Comparison of ENCODE assay signal across 8 cellular contexts in genomic region chr7:108569381-108570145, GRCh38.
A peak's percentile ranks its signal among the peaks of the same experiment; 100 is the strongest.
DNase-seq lines count a peak whose midpoint lies in the region; ATAC-seq and TF ChIP-seq lines count a peak whose summit lies in the region.

Gene DNAJB9, plus strand, starts transcription at chr7:108569874. Its CDS starts 1,853 bp downstream, at chr7:108571727.
Gene THAP5, minus strand, starts transcription at chr7:108569706. Its CDS starts 137 bp downstream, at chr7:108569569.

- ATAC-seq in GM19025 (IDR thresholded peaks at IDR 0.05; ENCODE audit: low read depth, unreplicated experiment) (peak; percentile 92), HG03342 (IDR thresholded peaks at IDR 0.05; ENCODE audit: unreplicated experiment) (peak; percentile 94)

- DNase-seq in AG09309 (ENCODE audit: low read depth), result peak; percentile 98
- peak; percentile 97 to 98 for DNase-seq in NCI-H446 (lab: John Stamatoyannopoulos, UW)
- DNase-seq in activated CD4-positive, CD25-positive, alpha-beta regulatory T cell treated with anti-CD3 and anti-CD28 coated beads, Interleukin-2, amount 50 U/mL, for 16 hours (ENCODE audit: low read depth, low spot score), result peak; percentile 99
- peak; percentile 100 for DNase-seq in cerebellar cortex (ENCODE audit: low spot score)
- peak; percentile 100 for DNase-seq in iris pigment epithelial cell (ENCODE audit: low read depth)
- peak; percentile 97 to 98 for DNase-seq in stimulated activated CD4-positive, alpha-beta T cell treated with anti-CD3 and anti-CD28 coated beads, Interleukin-12 subunit alpha, Interleukin-12 subunit beta, amount 100 ng/mL, for 24 hours (ENCODE audit: low read depth in 2 of 2)

- no peak for TF ChIP-seq CTCF in AG09309 (IDR thresholded peaks at IDR 0.05; ENCODE audit: control insufficient read depth, insufficient read depth, low read depth, low read length, missing control alignments)

- H3K4me3 ChIP-seq in AG09309 (ENCODE audit: control insufficient read depth, low read depth, low read length), result peak within 1 kb of the TSS; percentile 90

Comparison
In these comparisons a context has a peak if more than half of its experiments do, and no peak if none do; other contexts are left out.
1. Peak in every context shown above with its lines: DNase-seq, ATAC-seq and H3K4me3 ChIP-seq.